ENCODE assay signal across 8 cellular contexts in genomic region chr4:7042697-7043464, GRCh38. TPM values are rescaled to one million over a fixed set of nuclear protein-coding genes. Genes with fewer than 3 reads are reported as not detected.
DNase-seq lines count a peak whose midpoint lies in the region; ATAC-seq and TF ChIP-seq lines count a peak whose summit lies in the region.

TADA2B (plus strand) TSS chr4:7043372; CDS start chr4:7043580, 208 bp downstream.

- H3K9me3 ChIP-seq in CD4-positive, CD25-positive, alpha-beta regulatory T cell (ENCODE audit: control insufficient read depth in 2 of 2, low read length in 2 of 2), result no peaks in the 10 kb centered on the region
- H3K9me3 ChIP-seq in liver (ENCODE audit: control insufficient read depth in 4 of 4, low read length in 3 of 4), result no peaks in the 10 kb centered on the region

- H3K9ac ChIP-seq in liver (ENCODE audit: low read depth in 1 of 2, low read length in 2 of 2), result peak within 1 kb of the TSS; percentile 24 to 72

- H3K27me3 Mint-ChIP-seq in CD4-positive, CD25-positive, alpha-beta regulatory T cell, result no peaks in the 10 kb centered on the region

- no peaks in the 10 kb centered on the region for H3K9me3 Mint-ChIP-seq in CD4-positive, CD25-positive, alpha-beta regulatory T cell

- H3K36me3 ChIP-seq in CD4-positive, CD25-positive, alpha-beta regulatory T cell (ENCODE audit: control insufficient read depth, insufficient read depth, low read length), result peaks cover 6% of the 10 kb centered on the region
- H3K36me3 ChIP-seq in liver (ENCODE audit: control insufficient read depth in 4 of 4, insufficient read depth in 3 of 4, low read depth in 1 of 4, low read length in 3 of 4), result no peaks in the 10 kb centered on the region

- peaks cover 9 to 58% (median 35%) of the 10 kb centered on the region in 4 donors for H3K4me1 Mint-ChIP-seq in CD4-positive, CD25-positive, alpha-beta regulatory T cell

- peak; percentile 88 to 94 (median 90) for DNase-seq in CD4-positive, CD25-positive, alpha-beta regulatory T cell
- DNase-seq in NCI-H774 (lab: John Stamatoyannopoulos, UW) (peak; percentile 96), dermis microvascular lymphatic vessel endothelial cell (ENCODE audit: low read depth in 2 of 2) (peak; percentile 93 to 99)
- DNase-seq in activated CD4-positive, alpha-beta T cell treated with anti-CD3 and anti-CD28 coated beads, Interleukin-2, amount 50 U/mL, for 48 hours, result peak; percentile 93 to 95
- peak; percentile 92 for DNase-seq in stimulated activated CD4-positive, alpha-beta T cell treated with anti-CD3 and anti-CD28 coated beads, Interleukin-4, amount 100 ng/mL, for 24 hours

- peak within 1 kb of the TSS; percentile 92 to 97 (median 94) for H3K4me3 Mint-ChIP-seq in CD4-positive, CD25-positive, alpha-beta regulatory T cell

- H3K27ac Mint-ChIP-seq in CD4-positive, CD25-positive, alpha-beta regulatory T cell, result peak within 1 kb of the TSS; percentile 84 to 91 (median 84)

- peak; percentile 78 to 79 for ATAC-seq in CD4-positive, CD25-positive, alpha-beta regulatory T cell (ENCODE audit: low read depth in 2 of 2)
- ATAC-seq in GM19397 (IDR thresholded peaks at IDR 0.05; ENCODE audit: unreplicated experiment) (peak; percentile 85), HG03571 (IDR thresholded peaks at IDR 0.05; ENCODE audit: unreplicated experiment) (peak; percentile 81)

- peaks cover 51% of the 10 kb centered on the region for H3K4me1 ChIP-seq in CD4-positive, CD25-positive, alpha-beta regulatory T cell (ENCODE audit: control insufficient read depth, insufficient read depth, low read length, poor library complexity, severe bottlenecking)
- peaks cover 12 to 50% (median 36%) of the 10 kb centered on the region in 4 donors for H3K4me1 ChIP-seq in liver (ENCODE audit: control insufficient read depth in 4 of 4, insufficient read depth in 4 of 4, low read length in 3 of 4)

- TF ChIP-seq CTCF in liver (IDR thresholded peaks at IDR 0.05; ENCODE audit: low read depth, low read length, missing input control), result peak; percentile 78

- peak within 1 kb of the TSS; percentile 74 for H3K4me3 ChIP-seq in CD4-positive, CD25-positive, alpha-beta regulatory T cell (ENCODE audit: low read depth, low read length)
- peak within 1 kb of the TSS; percentile 61 to 90 (median 83) for H3K4me3 ChIP-seq in liver (ENCODE audit: low read depth in 1 of 3, low read length in 3 of 3)

- peaks cover 12% of the 10 kb centered on the region for H3K36me3 Mint-ChIP-seq in CD4-positive, CD25-positive, alpha-beta regulatory T cell

- peak within 1 kb of the TSS; percentile 74 for H3K27ac ChIP-seq in CD4-positive, CD25-positive, alpha-beta regulatory T cell (ENCODE audit: insufficient read depth, low read length, poor library complexity, severe bottlenecking)
- H3K27ac ChIP-seq in liver (ENCODE audit: low read depth in 1 of 2, low read length in 2 of 2), result peak within 1 kb of the TSS; percentile 62 to 81

- peak in 1 of 2 donors; percentile 39 for TF ChIP-seq RAD21 in liver (IDR thresholded peaks at IDR 0.05)

- WGBS in liver, result under 1% methylated on average over 106 of the region's 106 CpGs

- no peaks in the 10 kb centered on the region for H3K27me3 ChIP-seq in CD4-positive, CD25-positive, alpha-beta regulatory T cell (ENCODE audit: control insufficient read depth, insufficient read depth, low read length)
- no peaks in the 10 kb centered on the region for H3K27me3 ChIP-seq in liver (ENCODE audit: control insufficient read depth in 4 of 4, insufficient read depth in 4 of 4, low read length in 3 of 4)

TF ChIP-seq in liver, 16 proteins besides CTCF, POLR2A, EP300 and RAD21:
- TF ChIP-seq REST (IDR thresholded peaks at IDR 0.05) (peak; percentile 32), SP1 (IDR thresholded peaks at IDR 0.05) (peak; percentile 83), HNF4A (conservative IDR thresholded peaks at IDR 0.05) (no peak)

RNA-seq across cellular contexts. Expression of gene TADA2B, which starts in this region (rescaled TPM):
- 36.6 TPM for total RNA-seq in CD4-positive, CD25-positive, alpha-beta regulatory T cell
- 1 to 10 TPM; 3.0 to 3.9 (median 3.6) TPM for polyA plus RNA-seq in CD4-positive, CD25-positive, alpha-beta regulatory T cell
- total RNA-seq in dermis microvascular lymphatic vessel endothelial cell (8.0 and 9.4 TPM in 2 replicates), liver (10 to 100 TPM; 12.8 to 13.8 TPM)
- polyA plus RNA-seq in liver, result 10 to 100 TPM in 1 of 2 donors, 1 to 10 TPM in 1; 3.6 to 12.5 TPM

Comparison
In these comparisons a context has a peak if more than half of its experiments do, and no peak if none do; other contexts are left out.
1. Peak in every context shown above with its lines: DNase-seq, ATAC-seq, H3K4me3 ChIP-seq and H3K27ac ChIP-seq.